In the genomic region with DNA sequence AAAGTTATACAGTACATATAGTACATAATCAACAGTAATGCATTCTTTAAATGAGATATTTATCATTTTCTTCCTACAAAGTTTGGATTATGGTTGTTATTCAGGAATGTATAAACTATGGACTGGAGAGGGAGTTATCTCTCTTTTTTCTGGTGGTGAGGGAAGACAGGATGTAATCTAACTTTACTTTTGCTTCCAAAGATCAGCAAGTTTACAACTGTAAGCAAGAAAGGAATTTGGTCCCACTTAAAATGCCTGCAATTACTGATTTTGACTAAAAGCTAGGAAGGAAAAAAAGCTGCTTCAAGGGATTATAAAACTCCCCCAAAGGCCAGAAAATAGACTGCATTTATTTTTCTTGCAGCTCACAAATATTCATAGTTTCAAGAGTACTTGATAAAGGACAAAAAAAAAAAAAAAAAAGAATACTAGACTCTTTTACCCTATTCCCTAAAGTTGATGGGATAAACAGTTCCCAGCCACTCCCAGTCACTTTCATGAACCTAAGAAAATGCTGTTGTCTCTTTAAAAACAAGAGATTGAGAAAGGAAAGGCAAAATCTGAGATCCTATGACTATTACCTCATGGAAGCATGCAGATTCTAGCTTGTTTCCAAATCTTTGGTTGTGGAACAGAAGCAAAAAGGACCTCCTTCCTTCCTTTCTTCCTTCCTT, we compare ENCODE assay signal across 23 cellular contexts.
A peak's percentile ranks its signal among the peaks of the same experiment; 100 is the strongest.
DNase-seq lines count a peak whose midpoint lies in the region; ATAC-seq and TF ChIP-seq lines count a peak whose summit lies in the region.
"Had no signal": no experiment of that assay in that cellular context is flagged by ENCODE, and none has a peak within 500 bp of the region (broad histone marks: within the 10 kb centered on the region; RNA-seq: fewer than 3 reads in every experiment).

No MANE protein-coding gene starts in this region.

- intact Hi-C loops in IMR-90 (cut with micrococcal nuclease), result loop anchor here (1.0 kb wide), 1 partner anchor 90 kb away; no protein-coding TSS in a partner anchor

- H3K4me2 ChIP-seq in IMR-90 (ENCODE audit: low read depth, low read length) (peak overlapping the region; percentile 17; the same call in 1 of the 2 replicates), mesenchymal stem cell (ENCODE audit: low read length, poor library complexity, severe bottlenecking) (no peak overlapping the region)

- TF ChIP-seq RAD21 in IMR-90 (IDR thresholded peaks at IDR 0.05; ENCODE audit: low read length), result no peak

- no peaks in the 10 kb centered on the region for H3K36me3 Mint-ChIP-seq in endothelial cell (ENCODE audit: low read depth, unreplicated experiment)
- H3K36me3 Mint-ChIP-seq: CD4-positive, CD25-positive, alpha-beta regulatory T cell; IgD-negative memory B cell; natural killer cell had no signal

- H3K56ac ChIP-seq in IMR-90 (ENCODE audit: extremely low read depth, insufficient read depth, low read length), result peak overlapping the region; percentile 38; the same call in 1 of the 2 replicates

- no peak overlapping the region; the same call in 1 of the 2 replicates for H4K5ac ChIP-seq in IMR-90 (ENCODE audit: low read depth, low read length)

- no peak for TF ChIP-seq POLR2A in IMR-90 (IDR thresholded peaks at IDR 0.05; ENCODE audit: low read depth, low read length)

- H3K27ac Mint-ChIP-seq in endothelial cell (ENCODE audit: unreplicated experiment), result peak overlapping the region; percentile 70
- H3K27ac Mint-ChIP-seq: activated B cell treated with CpG ODN at 0.5 μM for 24 hours; activated naive CD4-positive, alpha-beta T cell treated with anti-CD3 and anti-CD28 coated beads for 36 hours; CD4-positive, CD25-positive, alpha-beta regulatory T cell; IgD-negative memory B cell; natural killer cell had no signal

- H3K4me1 Mint-ChIP-seq in endothelial cell (ENCODE audit: unreplicated experiment), result peaks cover 33% of the 10 kb centered on the region
- H3K4me1 Mint-ChIP-seq: activated B cell treated with CpG ODN at 0.5 μM for 24 hours; CD4-positive, CD25-positive, alpha-beta regulatory T cell; IgD-negative memory B cell; natural killer cell had no signal

- H3K79me1 ChIP-seq in IMR-90 (ENCODE audit: low read depth in 1 of 2, low read length in 2 of 2) (no peaks in the 10 kb centered on the region), mesenchymal stem cell (replicated peaks; ENCODE audit: low read length, poor library complexity, severe bottlenecking) (no peaks in the 10 kb centered on the region)

- no peak overlapping the region for H3K4ac ChIP-seq in IMR-90 (ENCODE audit: low read depth, low read length)
- no peak overlapping the region for H3K4ac ChIP-seq in mesenchymal stem cell (ENCODE audit: low read depth in 1 of 2, low read length in 2 of 2)

- H3K27me3 ChIP-seq in IMR-90 (ENCODE audit: control insufficient read depth, insufficient read depth, low read length) (no peaks in the 10 kb centered on the region; the same call in 1 of the 2 replicates), mesenchymal stem cell (ENCODE audit: control insufficient read depth in 1 of 2, insufficient read depth in 1 of 2, low read length in 2 of 2) (no peaks in the 10 kb centered on the region)
- H3K27me3 ChIP-seq: breast epithelium, Peyer's patch, SJCRH30 had no signal

- peak; percentile 89 for ATAC-seq in IMR-90 (ENCODE audit: low read depth)
- ATAC-seq in HG03097 (IDR thresholded peaks at IDR 0.05; ENCODE audit: low FRiP score, unreplicated experiment), result no peak
- ATAC-seq: natural killer cell had no signal

- peak overlapping the region; percentile 60; the same call in 1 of the 2 replicates for H3K18ac ChIP-seq in IMR-90 (ENCODE audit: low read depth, low read length)
- no peak overlapping the region for H3K18ac ChIP-seq in mesenchymal stem cell (ENCODE audit: low read depth in 1 of 2, low read length in 2 of 2)

- no peak overlapping the region for H2BK15ac ChIP-seq in IMR-90 (ENCODE audit: low read depth, low read length)
- no peak overlapping the region for H2BK15ac ChIP-seq in mesenchymal stem cell (ENCODE audit: low read depth, poor library complexity, severe bottlenecking)

- no peak overlapping the region for H4K8ac ChIP-seq in IMR-90 (ENCODE audit: low read depth in 2 of 2, low read length in 2 of 2)
- no peak overlapping the region for H4K8ac ChIP-seq in mesenchymal stem cell (ENCODE audit: low read length)

- H2AK9ac ChIP-seq in IMR-90 (replicated peaks; ENCODE audit: low read depth, low read length, poor library complexity), result no peak overlapping the region

- no peak overlapping the region for H2BK20ac ChIP-seq in IMR-90 (ENCODE audit: low read depth, low read length)

- no peaks in the 10 kb centered on the region for H4K20me1 ChIP-seq in IMR-90 (ENCODE audit: insufficient read depth, low read length)

- H3K14ac ChIP-seq in IMR-90 (replicated peaks; ENCODE audit: low read depth, low read length) (no peak overlapping the region), mesenchymal stem cell (ENCODE audit: low read length in 2 of 2) (no peak overlapping the region)

- H3K9ac ChIP-seq in IMR-90 (ENCODE audit: low read depth, low read length) (0 out of 2 replicates have a peak overlapping the region, but pooled peaks have one; percentile 6), mesenchymal stem cell (ENCODE audit: low read length) (peak overlapping the region; percentile 61)

- peak overlapping the region; percentile 47 for H2BK120ac ChIP-seq in IMR-90 (ENCODE audit: low read depth, low read length)
- no peak overlapping the region for H2BK120ac ChIP-seq in mesenchymal stem cell (ENCODE audit: low read depth, low read length)

- H3K4me3 Mint-ChIP-seq in endothelial cell (ENCODE audit: unreplicated experiment), result no peak overlapping the region
- H3K4me3 Mint-ChIP-seq: activated B cell treated with CpG ODN at 0.5 μM for 24 hours; activated naive CD4-positive, alpha-beta T cell treated with anti-CD3 and anti-CD28 coated beads for 36 hours; CD4-positive, CD25-positive, alpha-beta regulatory T cell; IgD-negative memory B cell; natural killer cell had no signal

- no peak overlapping the region for H2AK5ac ChIP-seq in IMR-90 (ENCODE audit: low read depth, low read length)
- no peak overlapping the region for H2AK5ac ChIP-seq in mesenchymal stem cell (ENCODE audit: low read length, severe bottlenecking)

- TF ChIP-seq CTCF in IMR-90 (conservative IDR thresholded peaks at IDR 0.05; ENCODE audit: low read depth, low read length) (no peak), endothelial cell (IDR thresholded peaks at IDR 0.05; ENCODE audit: unreplicated experiment) (no peak)

- H3K4me3 ChIP-seq in IMR-90 (ENCODE audit: insufficient read depth, low read depth, low read length) (no peak overlapping the region), mesenchymal stem cell (ENCODE audit: insufficient read depth in 1 of 2, low read depth in 1 of 2, low read length in 2 of 2) (no peak overlapping the region)
- H3K4me3 ChIP-seq: breast epithelium, left ventricle myocardium inferior, Peyer's patch, SJCRH30 had no signal

- H4K91ac ChIP-seq in IMR-90 (ENCODE audit: insufficient read depth, low read depth, low read length) (no peak overlapping the region; the same call in 1 of the 2 replicates), mesenchymal stem cell (ENCODE audit: low read length) (no peak overlapping the region)

- no peaks in the 10 kb centered on the region for H3K9me1 ChIP-seq in IMR-90 (ENCODE audit: insufficient read depth, low read length)

- no peaks in the 10 kb centered on the region for H3K27me3 Mint-ChIP-seq in endothelial cell (ENCODE audit: unreplicated experiment)
- H3K27me3 Mint-ChIP-seq: activated B cell treated with CpG ODN at 0.5 μM for 24 hours; CD4-positive, CD25-positive, alpha-beta regulatory T cell had no signal

- no peaks in the 10 kb centered on the region for H3K36me3 ChIP-seq in IMR-90 (ENCODE audit: control insufficient read depth, insufficient read depth, low read length)
- no peaks in the 10 kb centered on the region for H3K36me3 ChIP-seq in mesenchymal stem cell (ENCODE audit: control insufficient read depth in 1 of 2, insufficient read depth in 2 of 2, low read depth in 1 of 2, low read length in 2 of 2)
- H3K36me3 ChIP-seq: breast epithelium, left ventricle myocardium inferior, Peyer's patch, SJCRH30 had no signal

- H2BK12ac ChIP-seq in mesenchymal stem cell (ENCODE audit: low read length in 2 of 2), result no peak overlapping the region

- H3K9me3 Mint-ChIP-seq in endothelial cell (ENCODE audit: unreplicated experiment), result no peaks in the 10 kb centered on the region
- H3K9me3 Mint-ChIP-seq: activated B cell treated with CpG ODN at 0.5 μM for 24 hours; activated naive CD4-positive, alpha-beta T cell treated with anti-CD3 and anti-CD28 coated beads for 36 hours had no signal

- DNase-seq in IMR-90, result peak; percentile 34
- DNase-seq in endothelial cell (ENCODE audit: low spot score), result no peak
- DNase-seq in mesenchymal stem cell, result peak; percentile 66
- DNase-seq in mesenteric fat pad (ENCODE audit: low spot score), result no peak
- DNase-seq in COR-L47 (lab: John Stamatoyannopoulos, UW), result no peak
- no peak for DNase-seq in iPS-NIHi11 (ENCODE audit: low spot score)
- DNase-seq: activated B cell treated with CpG ODN at 0.5 μM for 24 hours; activated CD4-positive, alpha-beta T cell treated with anti-CD3 and anti-CD28 coated beads, Interleukin-2, amount 50 U/mL, for 1 hour; activated naive CD4-positive, alpha-beta T cell treated with anti-CD3 and anti-CD28 coated beads for 36 hours; CD4-positive, CD25-positive, alpha-beta regulatory T cell; effector CD4-positive, alpha-beta T cell; left ventricle myocardium inferior; natural killer cell; NCI-H1105 treated with DMSO at 0.1 percent for 48 hours; NCI-H1930; NCI-H526; Peyer's patch; SJCRH30; stimulated activated CD4-positive, alpha-beta T cell treated with anti-CD3 and anti-CD28 coated beads, Interleukin-2, amount 100 ng/mL, for 24 hours; trophoblast cell had no signal

- H3K9me3 ChIP-seq in IMR-90 (ENCODE audit: control insufficient read depth, insufficient read depth, low read length), result no peaks in the 10 kb centered on the region
- H3K9me3 ChIP-seq in mesenchymal stem cell (ENCODE audit: control insufficient read depth, low read length), result no peaks in the 10 kb centered on the region
- H3K9me3 ChIP-seq: breast epithelium, left ventricle myocardium inferior, Peyer's patch, SJCRH30 had no signal

- peak overlapping the region; percentile 66; the same call in 1 of the 2 replicates for H3K27ac ChIP-seq in IMR-90 (ENCODE audit: insufficient read depth, low read length)
- no peak overlapping the region for H3K27ac ChIP-seq in mesenchymal stem cell (ENCODE audit: low read length, poor library complexity, severe bottlenecking)
- H3K27ac ChIP-seq: left ventricle myocardium inferior, SJCRH30 had no signal

- in situ Hi-C loops in IMR-90 (cut with MboI; ENCODE audit: low sequenced_read_pairs), result no loop called here

- H2BK5ac ChIP-seq in IMR-90 (ENCODE audit: low read depth, low read length, poor library complexity, severe bottlenecking) (no peak overlapping the region), mesenchymal stem cell (ENCODE audit: low read depth, low read length, poor library complexity, severe bottlenecking) (no peak overlapping the region)

- no TSS peak for BruUV-seq in IMR-90 (replicated peaks; lab: Mats Ljungman, UMichigan)

- dilution Hi-C loops in IMR-90 (cut with HindIII; ENCODE audit: low sequenced_read_pairs, unreplicated experiment), result no loop called here

- POLR2A ChIA-PET in IMR-90 (lab: Charles Lee; ENCODE audit: unreplicated experiment), result interaction anchor here (1.0 kb wide), 1 partner anchor 74 kb away, joined by 3 read pairs; no protein-coding TSS in a partner anchor

- H3K4me1 ChIP-seq in IMR-90 (ENCODE audit: control insufficient read depth, insufficient read depth, low read length) (peaks cover 8% of the 10 kb centered on the region; the same call in 1 of the 2 replicates), mesenchymal stem cell (ENCODE audit: control insufficient read depth, insufficient read depth, low read depth, low read length) (no peaks in the 10 kb centered on the region)
- H3K4me1 ChIP-seq: breast epithelium, left ventricle myocardium inferior, Peyer's patch had no signal

- H3K23ac ChIP-seq in IMR-90 (ENCODE audit: low read depth, low read length) (no peak overlapping the region; the same call in 1 of the 2 replicates), mesenchymal stem cell (ENCODE audit: low read length in 2 of 2) (no peak overlapping the region)

- H2AFZ ChIP-seq in IMR-90 (replicated peaks; ENCODE audit: low read length, poor library complexity) (no peak overlapping the region), mesenchymal stem cell (ENCODE audit: low read depth, low read length) (no peak overlapping the region)

- CTCF ChIA-PET in IMR-90 (lab: Yijun Ruan, JAX), result interaction anchor here (0.6 kb wide), 3 partner anchors 69 to 278 kb away, joined by 4 to 6 read pairs (median 4); no protein-coding TSS in a partner anchor

Comparison
In these comparisons a context has a peak if more than half of its experiments do, and no peak if none do; other contexts are left out.
1. DNase-seq: peak in IMR-90 (single experiment) and mesenchymal stem cell (single experiment); none in endothelial cell (single experiment), mesenteric fat pad (single experiment), COR-L47 (single experiment) and iPS-NIHi11 (single experiment).